In the genomic region with DNA sequence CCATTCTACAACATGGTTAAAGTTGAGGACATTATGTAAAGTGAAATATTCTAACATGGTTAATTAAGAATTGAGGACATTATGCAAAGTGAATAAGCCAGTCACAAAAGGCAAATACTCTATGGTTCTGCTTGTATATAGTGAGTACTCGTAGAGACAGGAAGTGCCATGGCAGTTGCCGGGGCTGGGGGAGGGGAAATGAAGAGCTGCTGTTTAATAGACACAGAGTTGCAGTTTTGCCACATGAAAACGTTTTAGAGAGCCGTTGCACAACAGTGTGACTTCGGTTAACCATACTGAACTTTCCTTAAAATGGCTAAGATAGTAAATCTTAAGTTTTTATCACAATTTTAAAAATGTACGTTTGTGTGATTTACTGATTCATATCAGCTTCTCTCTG, we compare ENCODE assay signal across 11 cellular contexts.
A peak's percentile ranks its signal among the peaks of the same experiment; 100 is the strongest.
DNase-seq lines count a peak whose midpoint lies in the region; ATAC-seq and TF ChIP-seq lines count a peak whose summit lies in the region.
"Had no signal": no experiment of that assay in that cellular context is flagged by ENCODE, and none has a peak within 500 bp of the region (broad histone marks: within the 10 kb centered on the region; RNA-seq: fewer than 3 reads in every experiment).

No MANE protein-coding gene starts in this region.

- peak; percentile 43 for DNase-seq in NK-92 treated with Interleukin-12 subunit alpha and Interleukin-12 subunit beta, amount 100 ng/mL, for 24 hours (lab: John Stamatoyannopoulos, UW)
- no peak for DNase-seq in NK-92 (lab: John Stamatoyannopoulos, UW; ENCODE audit: unreplicated experiment)
- DNase-seq in activated CD8-positive, alpha-beta memory T cell treated with anti-CD3 and anti-CD28 coated beads, Interleukin-2, amount 50 U/mL, for 48 hours: peak; percentile 58
- no peak for DNase-seq in nephron progenitor cell
- DNase-seq: cerebellar nuclear complex had no signal

- H3K27ac Mint-ChIP-seq in nephron progenitor cell: peak overlapping the region; percentile 52

- no peaks in the 10 kb centered on the region for H3K36me3 Mint-ChIP-seq in nephron progenitor cell (ENCODE audit: low read depth)
- H3K36me3 Mint-ChIP-seq: IgD-negative memory B cell had no signal

- H3K4me3 Mint-ChIP-seq in nephron progenitor cell: no peak overlapping the region

- TF ChIP-seq CTCF in nephron progenitor cell (IDR thresholded peaks at IDR 0.05): no peak

- H3K4me1 Mint-ChIP-seq in nephron progenitor cell: peaks cover 83% of the 10 kb centered on the region

- peaks cover 11% of the 10 kb centered on the region for H3K9me3 Mint-ChIP-seq in nephron progenitor cell

- no peak for ATAC-seq in GM21423 (IDR thresholded peaks at IDR 0.05; ENCODE audit: unreplicated experiment)
- no peak for ATAC-seq in GM18868 (IDR thresholded peaks at IDR 0.05; ENCODE audit: unreplicated experiment)
- ATAC-seq in GM19328 (IDR thresholded peaks at IDR 0.05; ENCODE audit: unreplicated experiment): no peak
- no peak for ATAC-seq in HG03442 (IDR thresholded peaks at IDR 0.05; ENCODE audit: unreplicated experiment)
- ATAC-seq: Right ventricle myocardium inferior had no signal

- no peaks in the 10 kb centered on the region for H3K27me3 Mint-ChIP-seq in nephron progenitor cell (ENCODE audit: low read depth, poor library complexity)

Comparison
In these comparisons a context has a peak if more than half of its experiments do, and no peak if none do; other contexts are left out.
1. DNase-seq: peak in NK-92 treated with Interleukin-12 subunit alpha and Interleukin-12 subunit beta, amount 100 ng/mL, for 24 hours (single experiment) and activated CD8-positive, alpha-beta memory T cell treated with anti-CD3 and anti-CD28 coated beads, Interleukin-2, amount 50 U/mL, for 48 hours (single experiment); none in NK-92 (single experiment) and nephron progenitor cell (single experiment).